Comparison of ENCODE assay signal across 1 cellular context in the genomic region with DNA sequence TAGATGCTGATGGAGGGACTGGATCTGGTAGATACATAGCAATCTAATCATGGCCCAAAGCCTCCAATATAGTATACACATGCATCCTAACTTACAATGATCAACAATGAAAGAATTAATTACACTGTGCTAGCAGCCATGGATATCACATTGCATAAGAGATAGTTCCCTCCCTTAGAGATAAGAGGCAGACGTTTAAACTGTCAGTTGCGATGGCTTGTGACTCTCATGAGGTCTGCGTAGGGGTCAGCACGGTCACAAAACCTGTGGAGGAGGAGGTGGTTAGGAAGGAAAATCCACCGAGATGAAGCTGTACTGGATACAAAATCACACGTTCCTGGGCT.
A peak's percentile ranks its signal among the peaks of the same experiment; 100 is the strongest.
TF ChIP-seq lines count a peak whose summit lies in the region.

No MANE protein-coding gene starts in this region.

TF ChIP-seq in K562, 482 proteins besides CTCF, POLR2A, EP300 and RAD21 (continued from another document):
- TF ChIP-seq ATF6 (CRISPR knock-in tag; IDR thresholded peaks at IDR 0.05) (no peak), CBFA2T2 (conservative IDR thresholded peaks at IDR 0.05) (peak; percentile 23; the same call in 1 of the 2 replicates), ZBTB17 (CRISPR knock-in tag; IDR thresholded peaks at IDR 0.05) (no peak), PRDM10 (IDR thresholded peaks at IDR 0.05; ENCODE audit: partially characterized antibody) (no peak), MBD2 (IDR thresholded peaks at IDR 0.05; ENCODE audit: borderline replicate concordance, low read depth) (no peak; the same call in 1 of the 2 replicates), SMAD4 (CRISPR knock-in tag; conservative IDR thresholded peaks at IDR 0.05) (no peak)
